In the genomic region with DNA sequence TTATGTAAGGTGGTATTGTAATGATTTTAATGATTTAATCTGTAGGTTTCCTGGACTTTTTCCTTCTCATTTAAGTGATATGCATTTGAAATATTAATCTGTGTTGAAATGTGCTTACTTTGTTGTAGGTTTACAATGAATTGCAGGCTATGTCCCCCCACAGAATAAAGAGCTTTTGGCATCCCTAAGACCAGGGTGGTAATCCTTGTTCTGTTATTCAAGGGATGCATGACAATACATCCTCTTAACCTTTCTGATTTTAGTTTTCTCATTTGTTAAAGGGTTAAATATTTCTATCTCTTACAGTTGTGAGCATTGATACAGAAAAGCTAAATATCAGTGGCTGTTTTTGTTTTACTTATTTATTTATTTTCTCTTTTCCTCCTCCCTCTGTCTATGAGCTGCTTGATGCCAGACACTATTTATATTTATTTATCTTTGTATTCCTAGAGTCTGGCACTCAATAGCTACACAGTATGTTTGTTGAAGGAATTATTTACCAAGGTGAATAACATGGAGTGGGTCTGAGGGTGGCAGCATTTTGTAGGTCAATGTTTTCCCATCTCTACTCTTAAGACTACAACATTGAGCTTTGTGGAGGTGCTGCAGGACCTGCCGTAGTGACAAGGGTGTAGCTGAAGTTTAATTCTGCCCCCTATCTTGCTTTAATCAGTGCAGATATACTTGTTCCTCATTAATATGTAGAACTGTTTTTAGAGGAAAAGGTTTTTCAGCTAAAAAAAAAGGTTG, we compare ENCODE assay signal across 1 cellular context.
TF ChIP-seq lines count a peak whose summit lies in the region.

No MANE protein-coding gene starts in this region.

TF ChIP-seq in GM23338, 12 proteins besides CTCF, POLR2A, EP300 and RAD21 (continued from another document):
- no peak for TF ChIP-seq EZH2phosphoT487 (IDR thresholded peaks at IDR 0.05; ENCODE audit: unreplicated experiment)
TF ChIP-seq in GM23338: peak in this region for 0.
